ENCODE assay signal across 1 cellular context in genomic region chr6:51019785-51020184, GRCh38.
TF ChIP-seq lines count a peak whose summit lies in the region.

No MANE protein-coding gene starts in this region.

TF ChIP-seq in GM23338, 12 proteins besides CTCF, POLR2A, EP300 and RAD21 (continued from another document):
- no peak for TF ChIP-seq ETS1 (IDR thresholded peaks at IDR 0.05)
- no peak for TF ChIP-seq NANOG (IDR thresholded peaks at IDR 0.05; ENCODE audit: borderline replicate concordance)
- TF ChIP-seq EZH2phosphoT487 (IDR thresholded peaks at IDR 0.05; ENCODE audit: unreplicated experiment): no peak
- TF ChIP-seq ZNF114 (CRISPR knock-in tag; IDR thresholded peaks at IDR 0.05): no peak
- no peak for TF ChIP-seq REST (IDR thresholded peaks at IDR 0.05; ENCODE audit: unreplicated experiment)
- no peak for TF ChIP-seq CREB1 (CRISPR knock-in tag; IDR thresholded peaks at IDR 0.05; ENCODE audit: low read depth)
- no peak for TF ChIP-seq STAT1 (IDR thresholded peaks at IDR 0.05; ENCODE audit: unreplicated experiment)
